9 cellular contexts compared by ENCODE assay signal in the genomic region with DNA sequence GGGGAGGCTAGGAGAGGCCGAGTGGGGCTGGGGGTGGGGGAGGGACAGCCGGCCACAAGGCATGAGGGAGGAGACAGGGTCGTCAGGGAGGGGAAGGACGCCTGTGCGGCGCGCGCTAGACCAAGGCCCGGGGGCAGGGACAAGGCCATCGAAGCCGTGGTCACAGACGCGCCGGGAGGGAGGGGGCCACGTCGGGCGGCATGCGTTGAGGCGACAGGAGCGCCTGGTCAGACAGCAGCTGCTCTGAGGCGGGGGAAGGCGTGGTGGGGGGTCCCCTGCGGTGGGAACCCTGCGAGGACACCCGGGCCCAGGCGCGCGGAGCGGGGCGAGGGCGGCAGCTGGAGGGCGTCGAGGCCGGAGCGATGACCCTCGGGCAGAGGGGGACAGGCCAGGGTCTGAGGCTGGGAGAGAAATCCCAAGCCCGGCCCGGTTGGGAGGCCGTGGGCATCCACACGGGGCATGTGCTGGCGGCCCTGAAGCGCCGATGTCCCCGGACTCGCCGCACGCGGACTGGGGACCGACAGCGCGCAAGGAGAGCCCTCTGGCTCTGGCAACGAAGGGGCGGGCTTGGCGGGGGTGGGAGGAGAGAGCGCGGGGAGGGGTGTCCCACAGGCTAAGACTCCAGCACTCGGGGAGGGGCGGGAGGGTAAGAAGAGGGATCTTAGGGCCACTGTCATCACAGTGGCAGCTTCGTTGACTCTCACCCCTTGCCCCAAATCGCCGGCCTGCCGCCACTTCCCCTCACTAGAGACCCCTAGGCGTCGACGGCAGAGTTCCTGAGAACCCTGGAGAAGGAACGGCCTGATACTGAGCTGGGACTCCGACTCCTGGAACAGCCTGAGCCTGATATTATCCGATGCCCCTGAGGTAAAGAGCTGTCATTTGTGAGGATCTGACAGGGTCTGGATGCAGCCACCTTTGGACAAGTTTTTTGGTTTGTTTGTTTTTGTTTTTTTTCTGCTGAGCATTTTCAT. TPM values are rescaled to one million over a fixed set of nuclear protein-coding genes. Genes with fewer than 3 reads are reported as not detected.
A peak's percentile ranks its signal among the peaks of the same experiment; 100 is the strongest.
DNase-seq lines count a peak whose midpoint lies in the region; ATAC-seq and TF ChIP-seq lines count a peak whose summit lies in the region.
"Had no signal": no experiment of that assay in that cellular context is flagged by ENCODE, and none has a peak within 500 bp of the region (broad histone marks: within the 10 kb centered on the region; RNA-seq: fewer than 3 reads in every experiment).

No MANE protein-coding gene starts in this region.

- peaks cover 19% of the 10 kb centered on the region for H3F3A ChIP-seq in neural progenitor cell (ENCODE audit: low read depth)

- DNase-seq in DND-41 (peak; percentile 4), left cardiac atrium (no peak), neural progenitor cell (ENCODE audit: low spot score) (peak; percentile 61), NCI-H2196 (lab: John Stamatoyannopoulos, UW; ENCODE audit: unreplicated experiment) (no peak), Karpas-422 (no peak)

- peak overlapping the region; percentile 22 for H3K4me3 Mint-ChIP-seq in neural progenitor cell

- H3K27ac Mint-ChIP-seq in neural progenitor cell: peak overlapping the region; percentile 30

- peaks cover 9% of the 10 kb centered on the region for H3K9me3 Mint-ChIP-seq in neural progenitor cell

- H3K36me3 ChIP-seq in DND-41 (ENCODE audit: insufficient read depth, low read length): no peaks in the 10 kb centered on the region
- H3K36me3 ChIP-seq in HUES64 (ENCODE audit: insufficient read depth, low read length): no peaks in the 10 kb centered on the region
- no peaks in the 10 kb centered on the region for H3K36me3 ChIP-seq in neural progenitor cell
- H3K36me3 ChIP-seq in Karpas-422 (ENCODE audit: insufficient read depth, low read length): no peaks in the 10 kb centered on the region
- H3K36me3 ChIP-seq: brain microvascular endothelial cell, esophagus muscularis mucosa had no signal

- peaks cover 16% of the 10 kb centered on the region for H3K4me1 Mint-ChIP-seq in neural progenitor cell

- H3K27me3 ChIP-seq in DND-41 (ENCODE audit: insufficient read depth, low read length, poor library complexity): peaks cover 28% of the 10 kb centered on the region
- peaks cover 47% of the 10 kb centered on the region for H3K27me3 ChIP-seq in HUES64 (ENCODE audit: insufficient read depth, low read length)
- H3K27me3 ChIP-seq in neural progenitor cell: peaks cover 47% of the 10 kb centered on the region
- H3K27me3 ChIP-seq in Karpas-422 (ENCODE audit: low read length): no peaks in the 10 kb centered on the region

- no peak for TF ChIP-seq CTCF in DND-41 (IDR thresholded peaks at IDR 0.05; ENCODE audit: borderline replicate concordance, extremely low read depth, low read length, poor library complexity, severe bottlenecking)
- TF ChIP-seq CTCF in neural progenitor cell (IDR thresholded peaks at IDR 0.05): peak; percentile 1

- H3K27ac ChIP-seq in DND-41 (ENCODE audit: low read length): no peak overlapping the region
- H3K27ac ChIP-seq in HUES64 (ENCODE audit: low read depth, low read length): no peak overlapping the region
- no peak overlapping the region for H3K27ac ChIP-seq in neural progenitor cell
- no peak overlapping the region for H3K27ac ChIP-seq in Karpas-422 (ENCODE audit: low read length)
- H3K27ac ChIP-seq: brain microvascular endothelial cell, esophagus muscularis mucosa had no signal

- H2AFZ ChIP-seq in DND-41 (ENCODE audit: low read depth, low read length) (no peak overlapping the region), neural progenitor cell (replicated peaks) (peak overlapping the region; percentile 73), Karpas-422 (ENCODE audit: low read length) (no peak overlapping the region)

- H3K79me2 ChIP-seq in DND-41 (ENCODE audit: insufficient read depth, low read length): no peaks in the 10 kb centered on the region
- no peaks in the 10 kb centered on the region for H3K79me2 ChIP-seq in neural progenitor cell (ENCODE audit: low read depth)
- no peaks in the 10 kb centered on the region for H3K79me2 ChIP-seq in Karpas-422 (ENCODE audit: low read length)

- H3K9ac ChIP-seq in DND-41 (ENCODE audit: low read depth, low read length): no peak overlapping the region
- H3K9ac ChIP-seq in HUES64 (ENCODE audit: low read depth, low read length): no peak overlapping the region
- H3K9ac ChIP-seq in neural progenitor cell: no peak overlapping the region
- H3K9ac ChIP-seq in Karpas-422 (ENCODE audit: low read length): no peak overlapping the region

- intact Hi-C loops in left cardiac atrium (cut with DNase I): no loop called here

- H3K4me2 ChIP-seq in DND-41 (ENCODE audit: insufficient read depth, low read length) (peak overlapping the region; percentile 53), neural progenitor cell (peak overlapping the region; percentile 48), Karpas-422 (ENCODE audit: low read depth, low read length, poor library complexity, severe bottlenecking) (no peak overlapping the region)

- H3K4me3 ChIP-seq in DND-41 (ENCODE audit: low read depth in 1 of 2, low read length in 2 of 2) (no peak overlapping the region), HUES64 (ENCODE audit: low read length) (peak overlapping the region; percentile 23), neural progenitor cell (peak overlapping the region; percentile 25), Karpas-422 (ENCODE audit: low read length) (no peak overlapping the region)
- H3K4me3 ChIP-seq: esophagus muscularis mucosa had no signal

- H3K36me3 Mint-ChIP-seq in neural progenitor cell: no peaks in the 10 kb centered on the region

- H3K9me3 ChIP-seq in DND-41 (ENCODE audit: insufficient read depth, low read length, severe bottlenecking): no peaks in the 10 kb centered on the region
- H3K9me3 ChIP-seq in HUES64 (ENCODE audit: insufficient read depth, low read depth, low read length): no peaks in the 10 kb centered on the region
- H3K9me3 ChIP-seq in neural progenitor cell (ENCODE audit: low read depth): no peaks in the 10 kb centered on the region
- H3K9me3 ChIP-seq in Karpas-422 (ENCODE audit: low read length): no peaks in the 10 kb centered on the region
- H3K9me3 ChIP-seq: esophagus muscularis mucosa had no signal

- no peak for ATAC-seq in DND-41 (ENCODE audit: insufficient read depth, low read depth)
- ATAC-seq in left cardiac atrium: peak; percentile 45 to 49
- ATAC-seq in HG02642 (IDR thresholded peaks at IDR 0.05; ENCODE audit: poor library complexity, unreplicated experiment): no peak

- H3K4me1 ChIP-seq in DND-41 (ENCODE audit: insufficient read depth, low read length) (peaks cover 26% of the 10 kb centered on the region), HUES64 (ENCODE audit: insufficient read depth, low read length) (peaks cover 9% of the 10 kb centered on the region), neural progenitor cell (peaks cover 20% of the 10 kb centered on the region), Karpas-422 (ENCODE audit: low read length) (peaks cover 6% of the 10 kb centered on the region)

- WGBS in HUES64: 11% methylated on average over 68 of the region's 68 CpGs

- H4K20me1 ChIP-seq in DND-41 (ENCODE audit: insufficient read depth, low read length) (peaks cover 49% of the 10 kb centered on the region), neural progenitor cell (ENCODE audit: low read depth) (no peaks in the 10 kb centered on the region), Karpas-422 (ENCODE audit: insufficient read depth, low read depth, low read length) (no peaks in the 10 kb centered on the region)

- H3K27me3 Mint-ChIP-seq in neural progenitor cell (ENCODE audit: insufficient read depth, low read depth): peaks cover 14% of the 10 kb centered on the region

- no peaks in the 10 kb centered on the region for H3K9me2 ChIP-seq in Karpas-422 (replicated peaks; ENCODE audit: insufficient read depth, low read length)

RNA-seq across cellular contexts. Expression of gene TMEM239, which starts 5.0 kb away (rescaled TPM):
- polyA plus RNA-seq in HUES64 (2013, experiment 1 of 2): not detected
- not detected for polyA plus RNA-seq in HUES64 (2013, experiment 2 of 2)
- not detected for total RNA-seq in left cardiac atrium
- not detected in 2 replicates for total RNA-seq in neural progenitor cell (ENCODE audit: low replicate concordance)
- total RNA-seq in Karpas-422 (2014; rRNA removed; shearing (Covaris generic); ENCODE audit: low replicate concordance): not detected in 2 replicates
- total RNA-seq: esophagus muscularis mucosa had no signal

RNA-seq across cellular contexts. Expression of gene C20orf141, which starts 6.4 kb away (rescaled TPM):
- not detected for polyA plus RNA-seq in HUES64 (2013, experiment 1 of 2)
- not detected for polyA plus RNA-seq in HUES64 (2013, experiment 2 of 2)
- not detected for total RNA-seq in left cardiac atrium
- not detected in 2 replicates for total RNA-seq in neural progenitor cell (ENCODE audit: low replicate concordance)
- not detected in 2 replicates for total RNA-seq in Karpas-422 (2014; rRNA removed; shearing (Covaris generic); ENCODE audit: low replicate concordance)
- total RNA-seq: esophagus muscularis mucosa had no signal

RNA-seq across cellular contexts. Expression of gene PCED1A, which starts 19.3 kb away (rescaled TPM):
- polyA plus RNA-seq in HUES64 (2013, experiment 1 of 2): 20.7 TPM
- polyA plus RNA-seq in HUES64 (2013, experiment 2 of 2): 26.3 TPM
- total RNA-seq in left cardiac atrium: 10 to 100 TPM; 13.0 to 18.0 TPM
- total RNA-seq in neural progenitor cell (ENCODE audit: low replicate concordance): 14.6 and 53.1 TPM in 2 replicates
- 19.0 and 20.3 TPM in 2 replicates for total RNA-seq in Karpas-422 (2014; rRNA removed; shearing (Covaris generic); ENCODE audit: low replicate concordance)

RNA-seq across cellular contexts. Expression of gene VPS16, which starts 19.4 kb away (rescaled TPM):
- 19.5 TPM for polyA plus RNA-seq in HUES64 (2013, experiment 1 of 2)
- 20.0 TPM for polyA plus RNA-seq in HUES64 (2013, experiment 2 of 2)
- total RNA-seq in left cardiac atrium: 10 to 100 TPM; 22.1 to 24.4 TPM
- 27.6 and 39.6 TPM in 2 replicates for total RNA-seq in neural progenitor cell (ENCODE audit: low replicate concordance)
- 24.7 and 38.2 TPM in 2 replicates for total RNA-seq in Karpas-422 (2014; rRNA removed; shearing (Covaris generic); ENCODE audit: low replicate concordance)

RNA-seq across cellular contexts. Expression of gene CPXM1, which starts 20.8 kb away (rescaled TPM):
- polyA plus RNA-seq in HUES64 (2013, experiment 1 of 2): 72.5 TPM
- polyA plus RNA-seq in HUES64 (2013, experiment 2 of 2): 92.0 TPM
- total RNA-seq in left cardiac atrium (1 to 10 TPM; 4.3 to 8.7 TPM), neural progenitor cell (ENCODE audit: low replicate concordance) (76.3 and 169 TPM in 2 replicates)
- total RNA-seq in Karpas-422 (2014; rRNA removed; shearing (Covaris generic); ENCODE audit: low replicate concordance): not detected in 2 replicates

Comparison
In these comparisons a context has a peak if more than half of its experiments do, and no peak if none do; other contexts are left out.
1. ATAC-seq: peak in left cardiac atrium (2 of 2); none in DND-41 (single experiment) and HG02642 (single experiment).
2. DNase-seq: peak in DND-41 (single experiment) and neural progenitor cell (single experiment); none in left cardiac atrium (single experiment), NCI-H2196 (single experiment) and Karpas-422 (single experiment).
3. H3K4me3 ChIP-seq: peak in HUES64 (single experiment) and neural progenitor cell (single experiment); none in DND-41 (0 of 2) and Karpas-422 (single experiment).